ENCODE assay signal across 8 cellular contexts in genomic region chr16:31143036-31143888, GRCh38. TPM values are rescaled to one million over a fixed set of nuclear protein-coding genes. Genes with fewer than 3 reads are reported as not detected.
A peak's percentile ranks its signal among the peaks of the same experiment; 100 is the strongest.
DNase-seq lines count a peak whose midpoint lies in the region; ATAC-seq and TF ChIP-seq lines count a peak whose summit lies in the region.

No MANE protein-coding gene starts in this region.

- no peak for TF ChIP-seq CTCF in A673 (conservative IDR thresholded peaks at IDR 0.05; ENCODE audit: low read depth, low read length)

- no peak for DNase-seq in A673 (ENCODE audit: low spot score)
- DNase-seq in central memory CD8-positive, alpha-beta T cell (ENCODE audit: low spot score in 2 of 2) = no peak
- no peak for DNase-seq in natural killer cell treated with Interleukin-12 subunit alpha and Interleukin-12 subunit beta and Interleukin-15 and Interleukin-18, amount 100 ng/mL, for 72 hours (ENCODE audit: low spot score)
- no peak for DNase-seq in NCI-H82 treated with DMSO at 0.1 percent for 48 hours (lab: John Stamatoyannopoulos, UW; ENCODE audit: unreplicated experiment)
- DNase-seq in HuH-7.5 (ENCODE audit: low spot score) = no peak

- intact Hi-C loops in A673 (cut with micrococcal nuclease; ENCODE audit: unreplicated experiment) = loop anchor here (2.0 to 10.0 kb wide), 3 partner anchors 26 to 188 kb away; partner anchors contain the start of genes KAT8 and SETD1A

- 85% methylated on average over 22 of the region's 25 CpGs for WGBS in HUES64

- peak overlapping the region; percentile 81 for H3K27ac Mint-ChIP-seq in central memory CD8-positive, alpha-beta T cell (ENCODE audit: low read depth)
- peak overlapping the region; percentile 50 to 72 for H3K27ac Mint-ChIP-seq in natural killer cell treated with Interleukin-12 subunit alpha and Interleukin-12 subunit beta and Interleukin-15 and Interleukin-18, amount 100 ng/mL, for 72 hours

- H3K27me3 ChIP-seq in A673 (replicated peaks; ENCODE audit: insufficient read depth, low read depth, low read length, poor library complexity) = no peaks in the 10 kb centered on the region
- peaks cover 41% of the 10 kb centered on the region for H3K27me3 ChIP-seq in HUES64 (ENCODE audit: insufficient read depth, low read length)

- no peaks in the 10 kb centered on the region for H3K9me3 Mint-ChIP-seq in central memory CD8-positive, alpha-beta T cell
- H3K9me3 Mint-ChIP-seq in natural killer cell treated with Interleukin-12 subunit alpha and Interleukin-12 subunit beta and Interleukin-15 and Interleukin-18, amount 100 ng/mL, for 72 hours = no peaks in the 10 kb centered on the region

- H3K4me3 Mint-ChIP-seq in central memory CD8-positive, alpha-beta T cell = peak overlapping the region; percentile 55
- H3K4me3 Mint-ChIP-seq in natural killer cell treated with Interleukin-12 subunit alpha and Interleukin-12 subunit beta and Interleukin-15 and Interleukin-18, amount 100 ng/mL, for 72 hours = peak overlapping the region; percentile 52

- BruUV-seq in A673 (replicated peaks; lab: Mats Ljungman, UMichigan) = no TSS peak

- H3K4me1 ChIP-seq in A673 (ENCODE audit: insufficient read depth, low read length, poor library complexity, severe bottlenecking) (peaks cover 11% of the 10 kb centered on the region), HUES64 (ENCODE audit: insufficient read depth, low read length) (peaks cover 22% of the 10 kb centered on the region)

- ATAC-seq in central memory CD8-positive, alpha-beta T cell (replicated peaks; ENCODE audit: extremely low read depth, poor library complexity, severe bottlenecking) = no peak
- no peak for ATAC-seq in natural killer cell treated with Interleukin-12 subunit alpha and Interleukin-12 subunit beta and Interleukin-15 and Interleukin-18, amount 100 ng/mL, for 72 hours
- ATAC-seq in HG02798 (IDR thresholded peaks at IDR 0.05; ENCODE audit: poor library complexity, unreplicated experiment) (no peak), HG03045 (IDR thresholded peaks at IDR 0.05; ENCODE audit: unreplicated experiment) (no peak)

- POLR2A ChIA-PET in A673 (lab: Charles Lee; ENCODE audit: low non-redundant PET) = interaction anchor here (1.4 kb wide), 1 partner anchor 37 kb away, joined by 8 read pairs; the partner anchor contains the start of gene FUS

- H3K4me3 ChIP-seq in A673 (ENCODE audit: low read depth, low read length, poor library complexity, severe bottlenecking) (peak overlapping the region; percentile 45), HUES64 (ENCODE audit: low read length) (peak overlapping the region; percentile 53)

- peaks cover 5% of the 10 kb centered on the region for H3K4me1 Mint-ChIP-seq in central memory CD8-positive, alpha-beta T cell
- H3K4me1 Mint-ChIP-seq in natural killer cell treated with Interleukin-12 subunit alpha and Interleukin-12 subunit beta and Interleukin-15 and Interleukin-18, amount 100 ng/mL, for 72 hours (ENCODE audit: low read depth in 2 of 2) = peaks cover 9 to 13% of the 10 kb centered on the region in 2 donors

- H3K27ac ChIP-seq in A673 (ENCODE audit: low read depth, low read length, poor library complexity, severe bottlenecking) = no peak overlapping the region
- no peak overlapping the region for H3K27ac ChIP-seq in HUES64 (ENCODE audit: low read depth, low read length)

- H3K36me3 ChIP-seq in A673 (ENCODE audit: insufficient read depth, low read length, poor library complexity, severe bottlenecking) (no peaks in the 10 kb centered on the region), HUES64 (ENCODE audit: insufficient read depth, low read length) (no peaks in the 10 kb centered on the region)

- no peak overlapping the region for H3K9ac ChIP-seq in HUES64 (ENCODE audit: low read depth, low read length)

- H3K9me3 ChIP-seq in A673 (ENCODE audit: low read depth, low read length, poor library complexity, severe bottlenecking) (no peaks in the 10 kb centered on the region), HUES64 (ENCODE audit: insufficient read depth, low read depth, low read length) (no peaks in the 10 kb centered on the region)

- peaks cover 5% of the 10 kb centered on the region for H3K36me3 Mint-ChIP-seq in central memory CD8-positive, alpha-beta T cell (ENCODE audit: insufficient read depth)
- H3K36me3 Mint-ChIP-seq in natural killer cell treated with Interleukin-12 subunit alpha and Interleukin-12 subunit beta and Interleukin-15 and Interleukin-18, amount 100 ng/mL, for 72 hours = no peaks in the 10 kb centered on the region

- CTCF ChIA-PET in A673 (lab: Charles Lee) = interaction anchor here (0.5 to 1.6 kb wide), 8 partner anchors 8 to 449 kb away, joined by 3 to 16 read pairs (median 6); partner anchors contain the start of genes HSD3B7, KAT8, ZNF646 and ZNF668

- H3K27me3 Mint-ChIP-seq in central memory CD8-positive, alpha-beta T cell = no peaks in the 10 kb centered on the region
- peaks cover 0 to 5% of the 10 kb centered on the region in 2 donors for H3K27me3 Mint-ChIP-seq in natural killer cell treated with Interleukin-12 subunit alpha and Interleukin-12 subunit beta and Interleukin-15 and Interleukin-18, amount 100 ng/mL, for 72 hours

RNA-seq across cellular contexts. Expression of gene PRSS36, which starts 6.6 kb away (rescaled TPM):
- total RNA-seq in A673 (2021) = 0.41 and 0.72 TPM in 2 replicates
- 0.65 TPM for polyA plus RNA-seq in HUES64 (2013, experiment 1 of 2)
- polyA plus RNA-seq in HUES64 (2013, experiment 2 of 2) = 0.76 TPM
- 1 to 10 TPM in 1 of 2 donors, not detected in 1; 1.5 TPM for total RNA-seq in natural killer cell treated with Interleukin-12 subunit alpha and Interleukin-12 subunit beta and Interleukin-15 and Interleukin-18, amount 100 ng/mL, for 72 hours

RNA-seq across cellular contexts. Expression of gene PRSS8, which starts 7.7 kb away (rescaled TPM):
- not detected in 2 replicates for total RNA-seq in A673 (2021)
- polyA plus RNA-seq in HUES64 (2013, experiment 1 of 2) = 35.2 TPM
- polyA plus RNA-seq in HUES64 (2013, experiment 2 of 2) = 48.5 TPM
- total RNA-seq in natural killer cell treated with Interleukin-12 subunit alpha and Interleukin-12 subunit beta and Interleukin-15 and Interleukin-18, amount 100 ng/mL, for 72 hours = not detected

RNA-seq across cellular contexts. Expression of gene KAT8, which starts 25.8 kb away (rescaled TPM):
- total RNA-seq in A673 (2021) = 65.4 and 70.6 TPM in 2 replicates
- 39.6 TPM for polyA plus RNA-seq in HUES64 (2013, experiment 1 of 2)
- 50.5 TPM for polyA plus RNA-seq in HUES64 (2013, experiment 2 of 2)
- total RNA-seq in natural killer cell treated with Interleukin-12 subunit alpha and Interleukin-12 subunit beta and Interleukin-15 and Interleukin-18, amount 100 ng/mL, for 72 hours = 10 to 100 TPM; 39.5 to 67.3 TPM

RNA-seq across cellular contexts. Expression of gene BCKDK, which starts 35.1 kb away (rescaled TPM):
- 36.6 and 40.6 TPM in 2 replicates for total RNA-seq in A673 (2021)
- 34.1 TPM for polyA plus RNA-seq in HUES64 (2013, experiment 1 of 2)
- polyA plus RNA-seq in HUES64 (2013, experiment 2 of 2) = 44.3 TPM
- 10 to 100 TPM; 42.7 to 43.1 TPM for total RNA-seq in natural killer cell treated with Interleukin-12 subunit alpha and Interleukin-12 subunit beta and Interleukin-15 and Interleukin-18, amount 100 ng/mL, for 72 hours

RNA-seq across cellular contexts. Expression of gene FUS, which starts 36.7 kb away (rescaled TPM):
- 1,134 and 1,264 TPM in 2 replicates for total RNA-seq in A673 (2021)
- 535 TPM for polyA plus RNA-seq in HUES64 (2013, experiment 1 of 2)
- polyA plus RNA-seq in HUES64 (2013, experiment 2 of 2) = 528 TPM
- 100 to 1,000 TPM; 625 to 840 TPM for total RNA-seq in natural killer cell treated with Interleukin-12 subunit alpha and Interleukin-12 subunit beta and Interleukin-15 and Interleukin-18, amount 100 ng/mL, for 72 hours
